ENCODE assay signal across 24 cellular contexts in genomic region chr4:130424211-130424610, GRCh38.
"Had no signal": no experiment of that assay in that cellular context is flagged by ENCODE, and none has a peak within 500 bp of the region (broad histone marks: within the 10 kb centered on the region; RNA-seq: fewer than 3 reads in every experiment).

No MANE protein-coding gene starts in this region.

- H3K27me3 ChIP-seq: ascending aorta, brain microvascular endothelial cell, esophagus muscularis mucosa, gastrocnemius medialis, spleen, testis had no signal

- H3K36me3 Mint-ChIP-seq: activated naive CD4-positive, alpha-beta T cell treated with anti-CD3 and anti-CD28 coated beads, Interleukin-2, amount 50 U/mL, for 72 hours; natural killer cell treated with Interleukin-12 subunit alpha and Interleukin-12 subunit beta and Interleukin-15 and Interleukin-18, amount 100 ng/mL, for 72 hours had no signal

- H3K27ac Mint-ChIP-seq: activated CD8-positive, alpha-beta T cell treated with anti-CD3 and anti-CD28 coated beads, Interleukin-2, amount 10 ng/mL, durations not matched to agents 7 days and 5 days; activated naive CD4-positive, alpha-beta T cell treated with anti-CD3 and anti-CD28 coated beads, Interleukin-2, amount 50 U/mL, for 72 hours; natural killer cell treated with Interleukin-12 subunit alpha and Interleukin-12 subunit beta and Interleukin-15 and Interleukin-18, amount 100 ng/mL, for 72 hours; progenitor cell of endocrine pancreas; T-helper 2 cell treated with Interferon-gamma antibody and Interleukin-4, amounts not matched to agents 5 μg/mL and 100 μg/mL, for 36 hours had no signal

- DNase-seq: activated CD4-positive, alpha-beta T cell treated with anti-CD3 and anti-CD28 coated beads for 1 hour; activated CD4-positive, alpha-beta T cell treated with anti-CD3 and anti-CD28 coated beads, Interleukin-2, amount 50 U/mL, for 1 hour; activated CD8-positive, alpha-beta T cell treated with anti-CD3 and anti-CD28 coated beads, Interleukin-2, amount 10 ng/mL, durations not matched to agents 7 days and 5 days; activated gamma-delta T cell treated with Interleukin-2 at 50 U/mL for 16 hours; brain microvascular endothelial cell; effector memory CD4-positive, alpha-beta T cell; gastrocnemius medialis; hippocampal formation; left ventricle myocardium inferior; retina; spleen; stimulated activated CD4-positive, alpha-beta T cell treated with anti-CD3 and anti-CD28 coated beads, Interleukin-4, amount 100 ng/mL, for 1 hour; stimulated activated naive CD4-positive, alpha-beta T cell; testis; trophoblast cell had no signal

- H3K4me1 Mint-ChIP-seq: central memory CD8-positive, alpha-beta T cell had no signal

- H3K9me3 ChIP-seq: ascending aorta, esophagus muscularis mucosa, gastrocnemius medialis, testis had no signal

- H3K4me3 Mint-ChIP-seq: activated CD8-positive, alpha-beta T cell treated with anti-CD3 and anti-CD28 coated beads, Interleukin-2, amount 10 ng/mL, durations not matched to agents 7 days and 5 days; central memory CD8-positive, alpha-beta T cell; natural killer cell treated with Interleukin-12 subunit alpha and Interleukin-12 subunit beta and Interleukin-15 and Interleukin-18, amount 100 ng/mL, for 72 hours; T-helper 2 cell treated with Interferon-gamma antibody and Interleukin-4, amounts not matched to agents 5 μg/mL and 100 μg/mL, for 36 hours had no signal

- H3K4me3 ChIP-seq: ascending aorta, esophagus muscularis mucosa, gastrocnemius medialis, left ventricle myocardium inferior, spleen, testis had no signal

- FAIRE-seq: colon, TTC549 had no signal

- H3K36me3 ChIP-seq: ascending aorta, brain microvascular endothelial cell, esophagus muscularis mucosa, gastrocnemius medialis, left ventricle myocardium inferior, spleen had no signal

- H3K27me3 Mint-ChIP-seq: central memory CD8-positive, alpha-beta T cell; natural killer cell treated with Interleukin-12 subunit alpha and Interleukin-12 subunit beta and Interleukin-15 and Interleukin-18, amount 100 ng/mL, for 72 hours; progenitor cell of endocrine pancreas had no signal

- H3K4me1 ChIP-seq: ascending aorta, esophagus muscularis mucosa, gastrocnemius medialis, left ventricle myocardium inferior, spleen, testis had no signal

- H3K27ac ChIP-seq: ascending aorta, brain microvascular endothelial cell, esophagus muscularis mucosa, gastrocnemius medialis, left ventricle myocardium inferior, spleen, testis had no signal

- ATAC-seq: activated CD8-positive, alpha-beta T cell treated with anti-CD3 and anti-CD28 coated beads, Interleukin-2, amount 10 ng/mL, durations not matched to agents 7 days and 5 days; activated naive CD4-positive, alpha-beta T cell treated with anti-CD3 and anti-CD28 coated beads, Interleukin-2, amount 50 U/mL, for 72 hours; gastrocnemius medialis; natural killer cell treated with Interleukin-12 subunit alpha and Interleukin-12 subunit beta and Interleukin-15 and Interleukin-18, amount 100 ng/mL, for 72 hours had no signal
